Comparison of ENCODE assay signal across 19 cellular contexts in genomic region chr2:201276511-201276910, GRCh38.
"Had no signal": no experiment of that assay in that cellular context is flagged by ENCODE, and none has a peak within 500 bp of the region (broad histone marks: within the 10 kb centered on the region; RNA-seq: fewer than 3 reads in every experiment).

No MANE protein-coding gene starts in this region.

- H3K27me3 Mint-ChIP-seq: activated CD4-positive, alpha-beta memory T cell treated with anti-CD3 and anti-CD28 coated beads for 36 hours; stimulated activated memory B cell treated with anti-CD40 and anti-IgM and Interleukin-4, amounts not matched to agents 10 μg/mL and 1 μg/mL and 100 μg/mL, for 72 hours; T-cell had no signal

- FAIRE-seq: islet of Langerhans had no signal

- H3K4me1 Mint-ChIP-seq: nephron progenitor cell had no signal

- H3K9me3 Mint-ChIP-seq: activated CD4-positive, alpha-beta memory T cell treated with anti-CD3 and anti-CD28 coated beads for 36 hours; activated T-cell treated with anti-CD3 and anti-CD28 coated beads, Interleukin-2, amount 50 U/mL, for 4 hours; stimulated activated memory B cell treated with anti-CD40 and anti-IgM and Interleukin-4, amounts not matched to agents 10 μg/mL and 1 μg/mL and 100 μg/mL, for 72 hours; T-cell had no signal

- ATAC-seq: activated naive CD4-positive, alpha-beta T cell treated with anti-CD3 and anti-CD28 coated beads, Interleukin-2, amount 50 U/mL, for 72 hours; activated T-cell treated with anti-CD3 and anti-CD28 coated beads, Interleukin-2, amount 50 U/mL, for 4 hours; left cardiac atrium; stimulated activated memory B cell treated with anti-CD40 and anti-IgM and Interleukin-4, amounts not matched to agents 10 μg/mL and 1 μg/mL and 100 μg/mL, for 72 hours had no signal

- H3K27ac Mint-ChIP-seq: activated CD4-positive, alpha-beta memory T cell treated with anti-CD3 and anti-CD28 coated beads for 36 hours; nephron progenitor cell; stimulated activated memory B cell treated with anti-CD40 and anti-IgM and Interleukin-4, amounts not matched to agents 10 μg/mL and 1 μg/mL and 100 μg/mL, for 72 hours had no signal

- H3K4me3 ChIP-seq: cardiac muscle cell, hepatocyte, spleen, thoracic aorta, upper lobe of left lung had no signal

- H3K27me3 ChIP-seq: cardiac muscle cell, hepatocyte, spleen, upper lobe of left lung had no signal

- H3K4me3 Mint-ChIP-seq: activated CD4-positive, alpha-beta memory T cell treated with anti-CD3 and anti-CD28 coated beads for 36 hours; activated T-cell treated with anti-CD3 and anti-CD28 coated beads, Interleukin-2, amount 50 U/mL, for 4 hours; nephron progenitor cell; stimulated activated memory B cell treated with anti-CD40 and anti-IgM and Interleukin-4, amounts not matched to agents 10 μg/mL and 1 μg/mL and 100 μg/mL, for 72 hours; T-cell had no signal

- H3K9me3 ChIP-seq: spleen, thoracic aorta, upper lobe of left lung had no signal

- H3K36me3 ChIP-seq: cardiac muscle cell, thoracic aorta had no signal

- DNase-seq: activated CD4-positive, alpha-beta memory T cell treated with anti-CD3 and anti-CD28 coated beads for 36 hours; activated effector memory CD4-positive, alpha-beta T cell treated with anti-CD3 and anti-CD28 coated beads, Interleukin-2, amount 50 U/mL, for 16 hours; activated T-cell treated with anti-CD3 and anti-CD28 coated beads, Interleukin-2, amount 50 U/mL, for 4 hours; amygdala; foreskin fibroblast; left cardiac atrium; nephron progenitor cell; retina; spleen; stimulated activated CD4-positive, alpha-beta T cell treated with anti-CD3 and anti-CD28 coated beads, Interleukin-4, amount 100 ng/mL, for 4 hours; T1000; upper lobe of left lung had no signal

- H3K27ac ChIP-seq: cardiac muscle cell, hepatocyte, spleen, thoracic aorta, upper lobe of left lung had no signal
